ENCODE assay signal across 16 cellular contexts in the genomic region with DNA sequence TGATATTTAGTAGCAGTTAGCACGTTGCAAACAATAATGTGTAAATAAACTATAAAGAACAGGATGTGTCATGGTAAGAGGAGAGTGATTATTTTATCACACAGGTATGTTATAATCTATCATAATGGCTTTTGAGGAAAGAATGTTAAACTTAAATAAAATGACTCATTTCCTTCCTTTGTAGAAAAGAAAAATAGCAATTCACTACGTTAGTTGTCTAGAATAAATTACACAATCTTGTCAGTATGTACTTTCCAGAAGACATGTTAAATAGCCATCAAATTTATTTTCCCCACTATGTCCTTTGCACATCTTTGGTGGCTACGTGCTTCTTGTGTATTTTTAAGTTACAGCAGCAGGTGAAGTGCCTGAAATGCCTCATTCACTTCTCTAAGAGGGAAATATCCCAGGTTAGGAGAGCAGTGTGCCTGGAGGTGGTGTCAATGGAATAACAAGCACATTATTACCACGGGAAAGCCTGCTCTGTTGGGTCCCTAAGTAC.
DNase-seq lines count a peak whose midpoint lies in the region; ATAC-seq, FAIRE-seq and TF ChIP-seq lines count a peak whose summit lies in the region.
"Had no signal": no experiment of that assay in that cellular context is flagged by ENCODE, and none has a peak within 500 bp of the region (broad histone marks: within the 10 kb centered on the region; RNA-seq: fewer than 3 reads in every experiment).

No MANE protein-coding gene starts in this region.

- TF ChIP-seq CTCF in RWPE1 (conservative IDR thresholded peaks at IDR 0.05; ENCODE audit: low read depth) (no peak), fibroblast of pulmonary artery (IDR thresholded peaks at IDR 0.05; ENCODE audit: low read length, missing control alignments) (no peak), chondrocyte (IDR thresholded peaks at IDR 0.05) (no peak)
- no peak for TF ChIP-seq CTCF in CD4-positive, alpha-beta T cell (IDR thresholded peaks at IDR 0.05)

- no peak overlapping the region for H3K4me3 ChIP-seq in fibroblast of pulmonary artery (replicated peaks; ENCODE audit: low read depth, low read length)
- H3K4me3 ChIP-seq: body of pancreas had no signal

- no peaks in the 10 kb centered on the region for H3K36me3 Mint-ChIP-seq in chondrocyte (ENCODE audit: low read depth)
- no peaks in the 10 kb centered on the region for H3K36me3 Mint-ChIP-seq in CD4-positive, alpha-beta T cell (ENCODE audit: low read depth)

- H3K9me3 ChIP-seq in CD4-positive, alpha-beta T cell (ENCODE audit: control insufficient read depth, low read length), result no peaks in the 10 kb centered on the region
- H3K9me3 ChIP-seq: body of pancreas had no signal

- no peak overlapping the region for H3K27ac Mint-ChIP-seq in chondrocyte (ENCODE audit: unreplicated experiment)
- no peak overlapping the region for H3K27ac Mint-ChIP-seq in CD4-positive, alpha-beta T cell
- H3K27ac Mint-ChIP-seq: activated CD4-positive, alpha-beta T cell treated with anti-CD3 and anti-CD28 coated beads for 36 hours had no signal

- intact Hi-C loops in CD4-positive, alpha-beta T cell (cut with DNase I, micrococcal nuclease), result no loop called here

- TF ChIP-seq POLR2A in GM12892 (IDR thresholded peaks at IDR 0.05; ENCODE audit: low read depth, low read length), result no peak

- FAIRE-seq in GM12892 (lab: Jason Lieb, UNC), result no peak
- FAIRE-seq: GM19239 had no signal

- POLR2A ChIA-PET in RWPE1 (lab: Yijun Ruan, JAX; ENCODE audit: low non-redundant PET), result no interaction called here
- POLR2A ChIA-PET in CD4-positive, alpha-beta T cell (lab: Charles Lee), result no interaction called here

- no peaks in the 10 kb centered on the region for H3K27me3 ChIP-seq in CD4-positive, alpha-beta T cell (ENCODE audit: control insufficient read depth, insufficient read depth, low read length)
- H3K27me3 ChIP-seq: body of pancreas had no signal

- no peak for ATAC-seq in GM18858 (IDR thresholded peaks at IDR 0.05; ENCODE audit: unreplicated experiment)
- no peak for ATAC-seq in CD4-positive, alpha-beta T cell (ENCODE audit: poor library complexity)
- ATAC-seq: activated CD4-positive, alpha-beta T cell treated with anti-CD3 and anti-CD28 coated beads for 36 hours; body of pancreas had no signal

- CTCF ChIA-PET in RWPE1 (lab: Yijun Ruan, JAX), result interaction anchor here (0.6 kb wide), 1 partner anchor 196 kb away, joined by 6 read pairs; no protein-coding TSS in a partner anchor
- CTCF ChIA-PET in CD4-positive, alpha-beta T cell (lab: Charles Lee), result no interaction called here

- DNase-seq in A172 (ENCODE audit: low spot score), result peak; percentile 69
- peak; percentile 0 for DNase-seq in HK-2 (ENCODE audit: unreplicated experiment)
- peak; percentile 59 for DNase-seq in RWPE1 (ENCODE audit: low spot score)
- peak; percentile 67 for DNase-seq in fibroblast of pulmonary artery (ENCODE audit: low read depth)
- DNase-seq in chondrocyte (ENCODE audit: low spot score), result no peak
- no peak for DNase-seq in CD4-positive, alpha-beta T cell
- DNase-seq in GM12892 (ENCODE audit: insufficient read length), result no peak
- DNase-seq: activated CD4-positive, alpha-beta T cell treated with anti-CD3 and anti-CD28 coated beads for 36 hours; body of pancreas; DMS153; erythroblast; GOT3; NCI-H187; T-helper 1 cell had no signal

- H3K9me3 Mint-ChIP-seq in chondrocyte (ENCODE audit: low read depth), result no peaks in the 10 kb centered on the region
- no peaks in the 10 kb centered on the region for H3K9me3 Mint-ChIP-seq in CD4-positive, alpha-beta T cell

- H3K27ac ChIP-seq in RWPE1, result no peak overlapping the region
- H3K27ac ChIP-seq in CD4-positive, alpha-beta T cell (ENCODE audit: low read depth, low read length), result no peak overlapping the region
- H3K27ac ChIP-seq: body of pancreas had no signal

- H3K4me1 Mint-ChIP-seq in chondrocyte (ENCODE audit: low read depth), result peaks cover 39% of the 10 kb centered on the region
- peaks cover 8% of the 10 kb centered on the region for H3K4me1 Mint-ChIP-seq in CD4-positive, alpha-beta T cell (ENCODE audit: low read depth)

- H3K4me3 Mint-ChIP-seq in chondrocyte (ENCODE audit: unreplicated experiment), result no peak overlapping the region
- H3K4me3 Mint-ChIP-seq in CD4-positive, alpha-beta T cell, result no peak overlapping the region
- H3K4me3 Mint-ChIP-seq: activated CD4-positive, alpha-beta T cell treated with anti-CD3 and anti-CD28 coated beads for 36 hours had no signal

- no peaks in the 10 kb centered on the region for H3K27me3 Mint-ChIP-seq in chondrocyte (ENCODE audit: low read depth)
- H3K27me3 Mint-ChIP-seq in CD4-positive, alpha-beta T cell, result no peaks in the 10 kb centered on the region
- H3K27me3 Mint-ChIP-seq: activated CD4-positive, alpha-beta T cell treated with anti-CD3 and anti-CD28 coated beads for 36 hours had no signal

Comparison
In these comparisons a context has a peak if more than half of its experiments do, and no peak if none do; other contexts are left out.
1. DNase-seq: peak in A172 (single experiment), HK-2 (single experiment), RWPE1 (single experiment) and fibroblast of pulmonary artery (single experiment); none in chondrocyte (single experiment), CD4-positive, alpha-beta T cell (0 of 10) and GM12892 (single experiment).